6 cellular contexts compared by ENCODE assay signal in genomic region chr12:6870304-6870703, GRCh38. TPM values are rescaled to one million over a fixed set of nuclear protein-coding genes. Genes with fewer than 3 reads are reported as not detected.
A peak's percentile ranks its signal among the peaks of the same experiment; 100 is the strongest.
DNase-seq lines count a peak whose midpoint lies in the region; ATAC-seq, FAIRE-seq and TF ChIP-seq lines count a peak whose summit lies in the region.
"Not testable (repeated sequence)": the region's sequence is repeated elsewhere in the genome, so short reads cannot be mapped to it uniquely, and the experiment has no call there.

No MANE protein-coding gene starts in this region.

- intact Hi-C loops in Calu3 (cut with micrococcal nuclease; ENCODE audit: unreplicated experiment); activated CD8-positive, alpha-beta T cell treated with anti-CD3 and anti-CD28 coated beads for 36 hours (cut with micrococcal nuclease); GM12878 (cut with micrococcal nuclease; ENCODE audit: unreplicated experiment): not testable (repeated sequence)
- intact Hi-C loops in OCI-LY7 (cut with micrococcal nuclease; ENCODE audit: unreplicated experiment), result loop anchor here (5.0 kb wide), 3 partner anchors 92 to 322 kb away; partner anchors contain the start of gene C1RL

- peak overlapping the region; percentile 89 for H3K27ac Mint-ChIP-seq in Calu3 (ENCODE audit: unreplicated experiment)
- H3K27ac Mint-ChIP-seq in activated CD8-positive, alpha-beta T cell treated with anti-CD3 and anti-CD28 coated beads for 36 hours, result peak overlapping the region; percentile 89
- H3K27ac Mint-ChIP-seq in stimulated activated naive CD8-positive, alpha-beta T cell treated with anti-CD3 and anti-CD28 coated beads, Interleukin-15, Interleukin-2, amounts not matched to agents 100 ng/mL and 50 ng/mL, for 24 hours, result peak overlapping the region; percentile 93

- peak overlapping the region; percentile 88 for H3K4me3 Mint-ChIP-seq in Calu3 (ENCODE audit: low read depth, unreplicated experiment)
- H3K4me3 Mint-ChIP-seq in activated CD8-positive, alpha-beta T cell treated with anti-CD3 and anti-CD28 coated beads for 36 hours, result peak overlapping the region; percentile 91
- peak overlapping the region; percentile 94 for H3K4me3 Mint-ChIP-seq in stimulated activated naive CD8-positive, alpha-beta T cell treated with anti-CD3 and anti-CD28 coated beads, Interleukin-15, Interleukin-2, amounts not matched to agents 100 ng/mL and 50 ng/mL, for 24 hours

- H3K36me3 ChIP-seq in OCI-LY7 (ENCODE audit: insufficient read depth, low read length) (peaks cover 54% of the 10 kb centered on the region), GM12878 (ENCODE audit: control insufficient read depth in 2 of 2, insufficient read depth in 2 of 2, low read length in 1 of 2) (peaks cover 19 to 23% of the 10 kb centered on the region in 2 experiments), cardiac muscle cell (peaks cover 22% of the 10 kb centered on the region)

- H2AFZ ChIP-seq in OCI-LY7 (ENCODE audit: low read length); GM12878 (ENCODE audit: control insufficient read depth, low read depth, low read length): not testable (repeated sequence)

- not testable (repeated sequence) for H3K9ac ChIP-seq in GM12878 (ENCODE audit: control insufficient read depth, insufficient read depth, low read length)

- H3K4me2 ChIP-seq in OCI-LY7 (ENCODE audit: low read length) (peak overlapping the region; percentile 100; the same call in 1 of the 2 replicates), GM12878 (ENCODE audit: control insufficient read depth, insufficient read depth) (peak overlapping the region; percentile 0; the same call in 1 of the 2 replicates)

- H3K4me1 ChIP-seq in OCI-LY7 (ENCODE audit: insufficient read depth, low read length, poor library complexity, severe bottlenecking) (peaks cover 59% of the 10 kb centered on the region), GM12878 (ENCODE audit: control insufficient read depth, insufficient read depth, low read length) (peaks cover 35% of the 10 kb centered on the region), cardiac muscle cell (ENCODE audit: low read depth) (peaks cover 12% of the 10 kb centered on the region)

- not testable (repeated sequence) for H3K27me3 Mint-ChIP-seq in Calu3 (ENCODE audit: unreplicated experiment); activated CD8-positive, alpha-beta T cell treated with anti-CD3 and anti-CD28 coated beads for 36 hours; stimulated activated naive CD8-positive, alpha-beta T cell treated with anti-CD3 and anti-CD28 coated beads, Interleukin-15, Interleukin-2, amounts not matched to agents 100 ng/mL and 50 ng/mL, for 24 hours

- H3K9me2 ChIP-seq in OCI-LY7 (ENCODE audit: insufficient read depth, low read length), result not testable (repeated sequence)

- H3K4me1 Mint-ChIP-seq in Calu3 (ENCODE audit: low read depth, unreplicated experiment), result peaks cover 43% of the 10 kb centered on the region
- peaks cover 63% of the 10 kb centered on the region for H3K4me1 Mint-ChIP-seq in activated CD8-positive, alpha-beta T cell treated with anti-CD3 and anti-CD28 coated beads for 36 hours (ENCODE audit: low read depth)
- H3K4me1 Mint-ChIP-seq in stimulated activated naive CD8-positive, alpha-beta T cell treated with anti-CD3 and anti-CD28 coated beads, Interleukin-15, Interleukin-2, amounts not matched to agents 100 ng/mL and 50 ng/mL, for 24 hours (ENCODE audit: low read depth), result peaks cover 70% of the 10 kb centered on the region

- TF ChIP-seq EP300 in GM12878 (IDR thresholded peaks at IDR 0.05; ENCODE audit: borderline replicate concordance in 1 of 2, control insufficient read depth in 1 of 2, low read depth in 2 of 2, low read length in 2 of 2), result not testable (repeated sequence)

- H3K36me3 Mint-ChIP-seq in Calu3 (ENCODE audit: insufficient read depth, unreplicated experiment), result peaks cover 87% of the 10 kb centered on the region
- peaks cover 69% of the 10 kb centered on the region for H3K36me3 Mint-ChIP-seq in activated CD8-positive, alpha-beta T cell treated with anti-CD3 and anti-CD28 coated beads for 36 hours (ENCODE audit: low read depth)
- peaks cover 67% of the 10 kb centered on the region for H3K36me3 Mint-ChIP-seq in stimulated activated naive CD8-positive, alpha-beta T cell treated with anti-CD3 and anti-CD28 coated beads, Interleukin-15, Interleukin-2, amounts not matched to agents 100 ng/mL and 50 ng/mL, for 24 hours (ENCODE audit: low read depth)

- H4K20me1 ChIP-seq in OCI-LY7 (ENCODE audit: insufficient read depth, low read length), result 0 out of 2 replicates have a peak, but pooled peaks cover 10% of the 10 kb centered on the region
- H4K20me1 ChIP-seq in GM12878 (ENCODE audit: control insufficient read depth, insufficient read depth), result peaks cover 16% of the 10 kb centered on the region

- TSS peak; percentile 53 for BruUV-seq in Calu3 (replicated peaks; lab: Mats Ljungman, UMichigan)
- TSS peak; percentile 89 for BruUV-seq in OCI-LY7 (replicated peaks; lab: Mats Ljungman, UMichigan)
- BruUV-seq in GM12878 (replicated peaks; lab: Mats Ljungman, UMichigan), result TSS peak; percentile 70

- not testable (repeated sequence) for TF ChIP-seq RAD21 in GM12878 (IDR thresholded peaks at IDR 0.05; ENCODE audit: insufficient read depth, low read depth, low read length)

- H3K4me3 ChIP-seq in OCI-LY7 (ENCODE audit: low read depth, low read length, poor library complexity, severe bottlenecking); cardiac muscle cell: not testable (repeated sequence)
- peak overlapping the region; percentile 35; the same call in 1 of the 2 replicates for H3K4me3 ChIP-seq in GM12878

- in situ Hi-C loops in GM12878 (cut with MboI), result not testable (repeated sequence)

- TF ChIP-seq CTCF in Calu3 (IDR thresholded peaks at IDR 0.05; ENCODE audit: unreplicated experiment); OCI-LY7 (conservative IDR thresholded peaks at IDR 0.05; ENCODE audit: low read length); activated CD8-positive, alpha-beta T cell treated with anti-CD3 and anti-CD28 coated beads for 36 hours (IDR thresholded peaks at IDR 0.05); GM12878 (IDR thresholded peaks at IDR 0.05 in 2 of 3, conservative IDR thresholded peaks at IDR 0.05 in 1 of 3; ENCODE audit: control insufficient read depth in 2 of 3, extremely low read depth in 1 of 3, insufficient read depth in 1 of 3, low read depth in 3 of 3, low read length in 3 of 3); cardiac muscle cell (IDR thresholded peaks at IDR 0.05; ENCODE audit: low read depth, low read length): not testable (repeated sequence)

- SMC1A ChIA-PET in GM12878 (lab: Charles Lee; ENCODE audit: uncharacterized antibody, unreplicated experiment), result interaction anchor here (0.7 to 1.6 kb wide), 4 partner anchors 11 to 89 kb away, joined by 3 read pairs; partner anchors contain the start of genes C12orf57 and RNU7-1

- 69% methylated on average over 4 of the region's 4 CpGs for WGBS in GM12878 (ENCODE audit: insufficient coverage, insufficient replicate concordance, low lambda C conversion rate, missing lambda C conversion rate)

- H3K27ac ChIP-seq in OCI-LY7 (ENCODE audit: low read depth, low read length, poor library complexity, severe bottlenecking) (peak overlapping the region; percentile 60), cardiac muscle cell (peak overlapping the region; percentile 21)
- not testable (repeated sequence) for H3K27ac ChIP-seq in GM12878 (ENCODE audit: control insufficient read depth, insufficient read depth)

- H3K79me2 ChIP-seq in OCI-LY7 (ENCODE audit: insufficient read depth, low read depth, low read length) (peaks cover 22% of the 10 kb centered on the region; the same call in 1 of the 2 replicates), GM12878 (ENCODE audit: control insufficient read depth, insufficient read depth, low read length) (peaks cover 42% of the 10 kb centered on the region)

- RAD21 ChIA-PET in GM12878 (lab: Charles Lee; ENCODE audit: unreplicated experiment), result interaction anchor here (1.6 to 5.6 kb wide), 3 partner anchors 17 to 32 kb away, joined by 4 to 42 read pairs (median 37); partner anchors contain the start of genes CDCA3 and USP5

- POLR2A ChIA-PET in OCI-LY7 (lab: Charles Lee) (interaction anchor here (0.6 to 2.0 kb wide), 3 partner anchors 12 to 209 kb away, joined by 3 to 7 read pairs (median 4); no protein-coding TSS in a partner anchor), GM12878 (lab: Charles Lee) (interaction anchor here (3.8 to 5.0 kb wide), 2 partner anchors 17 to 21 kb away, joined by 21 to 52 read pairs; partner anchors contain the start of genes CDCA3 and USP5)
- POLR2A ChIA-PET in activated CD8-positive, alpha-beta T cell treated with anti-CD3 and anti-CD28 coated beads for 36 hours (lab: Charles Lee), result interaction anchor here (0.5 to 13.0 kb wide), 8 partner anchors 11 to 1215 kb away, joined by 3 to 218 read pairs (median 8); partner anchors contain the start of genes C12orf57, CDCA3, MLF2 and RNU7-1

- not testable (repeated sequence) for H3K9me3 ChIP-seq in OCI-LY7 (ENCODE audit: low read length); GM12878 (replicated peaks; ENCODE audit: control insufficient read depth, insufficient read depth, low read length); cardiac muscle cell (ENCODE audit: low read depth)

- not testable (repeated sequence) for DNase-seq in Calu3; OCI-LY7 (ENCODE audit: low spot score); activated CD8-positive, alpha-beta T cell treated with anti-CD3 and anti-CD28 coated beads for 36 hours; GM12878 (ENCODE audit: low read depth, low spot score); cardiac muscle cell (ENCODE audit: low read depth in 1 of 2, low spot score in 1 of 2)

- FAIRE-seq in GM12878 (lab: Jason Lieb, UNC), result not testable (repeated sequence)

- H3K27me3 ChIP-seq in GM12878 (replicated peaks in 1 of 2; ENCODE audit: control insufficient read depth in 2 of 2, insufficient read depth in 2 of 2, low read length in 1 of 2); cardiac muscle cell: not testable (repeated sequence)

- 0 out of 2 replicates have a peak, but pooled peaks have one; percentile 31 for TF ChIP-seq POLR2A in GM12878 (IDR thresholded peaks at IDR 0.05; ENCODE audit: low read depth, low read length)

- H3K9me3 Mint-ChIP-seq in Calu3 (ENCODE audit: low read depth, unreplicated experiment); activated CD8-positive, alpha-beta T cell treated with anti-CD3 and anti-CD28 coated beads for 36 hours; stimulated activated naive CD8-positive, alpha-beta T cell treated with anti-CD3 and anti-CD28 coated beads, Interleukin-15, Interleukin-2, amounts not matched to agents 100 ng/mL and 50 ng/mL, for 24 hours: not testable (repeated sequence)

- not testable (repeated sequence) for ATAC-seq in activated CD8-positive, alpha-beta T cell treated with anti-CD3 and anti-CD28 coated beads for 36 hours; GM12878

- CTCF ChIA-PET in Calu3 (lab: Charles Lee) (interaction anchor here (1.7 to 3.1 kb wide), 3 partner anchors 21 to 55 kb away, joined by 22 to 31 read pairs (median 24); no protein-coding TSS in a partner anchor), GM12878 (lab: Yijun Ruan, JAX) (interaction anchor here (0.7 to 9.5 kb wide), 13 partner anchors 11 to 242 kb away, joined by 3 to 173 read pairs (median 12); partner anchors contain the start of genes C12orf57, C1RL, CDCA3 and RNU7-1)
- CTCF ChIA-PET in OCI-LY7 (lab: Charles Lee; ENCODE audit: unreplicated experiment), result not testable (repeated sequence)
- CTCF ChIA-PET in activated CD8-positive, alpha-beta T cell treated with anti-CD3 and anti-CD28 coated beads for 36 hours (lab: Charles Lee), result interaction anchor here (1.0 to 9.5 kb wide), 15 partner anchors 9 to 239 kb away, joined by 3 to 124 read pairs (median 4); partner anchors contain the start of genes C1RL, CDCA3, ENO2 and MLF2

RNA-seq across cellular contexts. Expression of gene SPSB2, which starts 2.8 kb away (rescaled TPM):
- total RNA-seq in Calu3 (2022), result 18.0 and 21.5 TPM in 2 replicates
- 7.8 and 8.3 TPM in 2 replicates for total RNA-seq in OCI-LY7 (2014; rRNA removed; shearing (Covaris generic))
- total RNA-seq in OCI-LY7 (2022), result 8.5 and 10.8 TPM in 2 replicates
- 1 to 10 TPM; 2.2 to 2.6 TPM for total RNA-seq in activated CD8-positive, alpha-beta T cell treated with anti-CD3 and anti-CD28 coated beads for 36 hours
- 0.34 and 0.52 TPM in 2 replicates for total RNA-seq in GM12878 (2013; cell fraction: nucleolus; rRNA removed)
- total RNA-seq in GM12878 (2014; rRNA removed), result 4.2 and 5.6 TPM in 2 replicates
- total RNA-seq in GM12878 (2014; rRNA removed; fragmentation: Illumina TruSeq; extraction: Trizol), result 1.8 and 2.0 TPM in 2 replicates
- total RNA-seq in GM12878 (2021), result 3.4 and 3.9 TPM in 2 replicates
- polyA plus RNA-seq in GM12878 (2011; ENCODE audit: low read depth), result 0.56 TPM
- 0.29 and 0.58 TPM in 2 replicates for polyA plus RNA-seq in GM12878 (2011; rRNA removed)
- polyA plus RNA-seq in GM12878 (2011; cell fraction: cytosol; rRNA removed), result 0.87 and 1.3 TPM in 2 replicates
- 1.1 and 1.2 TPM in 2 replicates for polyA plus RNA-seq in GM12878 (2011; cell fraction: nucleus; rRNA removed)
- polyA plus RNA-seq in GM12878 (2012), result 2.0 and 2.2 TPM in 2 replicates
- 0.24 and 0.56 TPM in 2 replicates for polyA plus RNA-seq in GM12878 (2014; fragmentation: Illumina TruSeq; extraction: Trizol)
- polyA plus RNA-seq in GM12878 (2014; fragmentation: Nextera tagmentation; extraction: Ambion mirVana), result under 1 TPM; 0.08 to 0.24 TPM
- polyA plus RNA-seq in GM12878 (2014; rRNA removed), result 4.9 and 5.6 TPM in 2 replicates
- polyA plus RNA-seq in GM12878 (2016; fragmentation: Nextera tagmentation; extraction: Ambion mirVana), result 1 to 10 TPM; 4.7 to 5.3 TPM
- polyA minus RNA-seq in GM12878 (2011; rRNA and poly(A)+ RNA removed), result 0.21 and 0.22 TPM in 2 replicates
- 0.94 TPM in 1 of 2 replicates, not detected in the other for polyA minus RNA-seq in GM12878 (2011; cell fraction: cytosol; rRNA and poly(A)+ RNA removed)
- polyA minus RNA-seq in GM12878 (2011; cell fraction: nucleus; rRNA and poly(A)+ RNA removed), result 0.73 and 1.1 TPM in 2 replicates
- total RNA-seq in cardiac muscle cell, result 11.6 and 12.3 TPM in 2 replicates
- 13.5 and 15.6 TPM in 2 replicates for polyA plus RNA-seq in cardiac muscle cell

RNA-seq across cellular contexts. Expression of gene TPI1, which starts 3.0 kb away (rescaled TPM):
- total RNA-seq in Calu3 (2022) (608 and 639 TPM in 2 replicates), OCI-LY7 (2022) (519 and 801 TPM in 2 replicates), GM12878 (2014; rRNA removed) (1,631 and 1,672 TPM in 2 replicates), GM12878 (2014; rRNA removed; fragmentation: Illumina TruSeq; extraction: Trizol) (1,031 and 1,059 TPM in 2 replicates), GM12878 (2021) (916 and 925 TPM in 2 replicates), cardiac muscle cell (1,963 and 2,650 TPM in 2 replicates)
- total RNA-seq in OCI-LY7 (2014; rRNA removed; shearing (Covaris generic)), result 596 and 608 TPM in 2 replicates
- total RNA-seq in activated CD8-positive, alpha-beta T cell treated with anti-CD3 and anti-CD28 coated beads for 36 hours, result 1,000 to 10,000 TPM; 1,714 to 1,776 TPM
- 241 and 245 TPM in 2 replicates for total RNA-seq in GM12878 (2013; cell fraction: nucleolus; rRNA removed)
- 983 TPM for polyA plus RNA-seq in GM12878 (2011; ENCODE audit: low read depth)
- polyA plus RNA-seq in GM12878 (2011; rRNA removed) (2,490 and 3,306 TPM in 2 replicates), GM12878 (2014; fragmentation: Illumina TruSeq; extraction: Trizol) (1,383 and 1,555 TPM in 2 replicates), GM12878 (2014; fragmentation: Nextera tagmentation; extraction: Ambion mirVana) (1,000 to 10,000 TPM; 5,044 to 7,349 TPM), GM12878 (2014; rRNA removed) (993 and 1,045 TPM in 2 replicates), GM12878 (2016; fragmentation: Nextera tagmentation; extraction: Ambion mirVana) (1,000 to 10,000 TPM; 1,723 to 1,836 TPM), cardiac muscle cell (3,554 and 4,448 TPM in 2 replicates)
- polyA plus RNA-seq in GM12878 (2011; cell fraction: cytosol; rRNA removed), result 4,014 and 4,139 TPM in 2 replicates
- polyA plus RNA-seq in GM12878 (2011; cell fraction: nucleus; rRNA removed), result 1,795 and 2,574 TPM in 2 replicates
- polyA plus RNA-seq in GM12878 (2012), result 950 and 1,245 TPM in 2 replicates
- polyA minus RNA-seq in GM12878 (2011; rRNA and poly(A)+ RNA removed), result 2,164 and 3,065 TPM in 2 replicates
- 419 and 459 TPM in 2 replicates for polyA minus RNA-seq in GM12878 (2011; cell fraction: cytosol; rRNA and poly(A)+ RNA removed)
- polyA minus RNA-seq in GM12878 (2011; cell fraction: nucleus; rRNA and poly(A)+ RNA removed), result 411 and 481 TPM in 2 replicates

RNA-seq across cellular contexts. Expression of gene USP5, which starts 18.4 kb away (rescaled TPM):
- total RNA-seq in Calu3 (2022) (126 and 128 TPM in 2 replicates), OCI-LY7 (2022) (112 and 129 TPM in 2 replicates), GM12878 (2014; rRNA removed) (76.5 and 80.4 TPM in 2 replicates), GM12878 (2014; rRNA removed; fragmentation: Illumina TruSeq; extraction: Trizol) (49.5 and 51.2 TPM in 2 replicates), GM12878 (2021) (124 and 135 TPM in 2 replicates), cardiac muscle cell (145 and 150 TPM in 2 replicates)
- total RNA-seq in OCI-LY7 (2014; rRNA removed; shearing (Covaris generic)), result 65.9 and 70.4 TPM in 2 replicates
- 100 to 1,000 TPM; 109 to 112 TPM for total RNA-seq in activated CD8-positive, alpha-beta T cell treated with anti-CD3 and anti-CD28 coated beads for 36 hours
- 29.4 and 32.9 TPM in 2 replicates for total RNA-seq in GM12878 (2013; cell fraction: nucleolus; rRNA removed)
- polyA plus RNA-seq in GM12878 (2011; ENCODE audit: low read depth), result 20.1 TPM
- polyA plus RNA-seq in GM12878 (2011; rRNA removed) (32.5 and 68.4 TPM in 2 replicates), GM12878 (2014; fragmentation: Illumina TruSeq; extraction: Trizol) (33.9 and 87.5 TPM in 2 replicates), GM12878 (2014; fragmentation: Nextera tagmentation; extraction: Ambion mirVana) (1 to 10 TPM; 2.5 to 5.2 TPM), GM12878 (2014; rRNA removed) (68.9 and 77.6 TPM in 2 replicates), GM12878 (2016; fragmentation: Nextera tagmentation; extraction: Ambion mirVana) (100 to 1,000 TPM; 110 to 112 TPM), cardiac muscle cell (156 TPM in 2 replicates)
- 69.1 and 92.3 TPM in 2 replicates for polyA plus RNA-seq in GM12878 (2011; cell fraction: cytosol; rRNA removed)
- polyA plus RNA-seq in GM12878 (2011; cell fraction: nucleus; rRNA removed), result 159 and 187 TPM in 2 replicates
- polyA plus RNA-seq in GM12878 (2012), result 40.8 and 41.4 TPM in 2 replicates
- polyA minus RNA-seq in GM12878 (2011; rRNA and poly(A)+ RNA removed), result 97.6 and 110 TPM in 2 replicates
- polyA minus RNA-seq in GM12878 (2011; cell fraction: cytosol; rRNA and poly(A)+ RNA removed), result 31.0 and 39.1 TPM in 2 replicates
- polyA minus RNA-seq in GM12878 (2011; cell fraction: nucleus; rRNA and poly(A)+ RNA removed), result 25.4 and 49.1 TPM in 2 replicates

RNA-seq across cellular contexts. Expression of gene CDCA3, which starts 19.2 kb away (rescaled TPM):
- total RNA-seq in Calu3 (2022), result 47.9 and 57.1 TPM in 2 replicates
- 160 and 222 TPM in 2 replicates for total RNA-seq in OCI-LY7 (2014; rRNA removed; shearing (Covaris generic))
- total RNA-seq in OCI-LY7 (2022), result 151 and 161 TPM in 2 replicates
- 10 to 100 TPM; 74.6 to 83.8 TPM for total RNA-seq in activated CD8-positive, alpha-beta T cell treated with anti-CD3 and anti-CD28 coated beads for 36 hours
- 43.5 and 44.8 TPM in 2 replicates for total RNA-seq in GM12878 (2013; cell fraction: nucleolus; rRNA removed)
- 112 and 117 TPM in 2 replicates for total RNA-seq in GM12878 (2014; rRNA removed)
- 69.1 and 70.8 TPM in 2 replicates for total RNA-seq in GM12878 (2014; rRNA removed; fragmentation: Illumina TruSeq; extraction: Trizol)
- total RNA-seq in GM12878 (2021), result 68.6 and 72.7 TPM in 2 replicates
- 16.7 TPM for polyA plus RNA-seq in GM12878 (2011; ENCODE audit: low read depth)
- polyA plus RNA-seq in GM12878 (2011; rRNA removed), result 70.1 and 82.6 TPM in 2 replicates
- polyA plus RNA-seq in GM12878 (2011; cell fraction: cytosol; rRNA removed), result 116 and 142 TPM in 2 replicates
- polyA plus RNA-seq in GM12878 (2011; cell fraction: nucleus; rRNA removed), result 188 and 221 TPM in 2 replicates
- polyA plus RNA-seq in GM12878 (2012), result 34.8 and 49.7 TPM in 2 replicates
- polyA plus RNA-seq in GM12878 (2014; fragmentation: Illumina TruSeq; extraction: Trizol), result 103 and 113 TPM in 2 replicates
- 10 to 100 TPM; 34.5 to 47.3 TPM for polyA plus RNA-seq in GM12878 (2014; fragmentation: Nextera tagmentation; extraction: Ambion mirVana)
- 138 and 148 TPM in 2 replicates for polyA plus RNA-seq in GM12878 (2014; rRNA removed)
- polyA plus RNA-seq in GM12878 (2016; fragmentation: Nextera tagmentation; extraction: Ambion mirVana), result 100 to 1,000 TPM; 131 to 132 TPM
- 43.1 and 77.0 TPM in 2 replicates for polyA minus RNA-seq in GM12878 (2011; rRNA and poly(A)+ RNA removed)
- polyA minus RNA-seq in GM12878 (2011; cell fraction: cytosol; rRNA and poly(A)+ RNA removed), result 37.1 and 52.8 TPM in 2 replicates
- polyA minus RNA-seq in GM12878 (2011; cell fraction: nucleus; rRNA and poly(A)+ RNA removed), result 58.0 and 75.9 TPM in 2 replicates
- total RNA-seq in cardiac muscle cell, result 11.5 and 42.8 TPM in 2 replicates
- polyA plus RNA-seq in cardiac muscle cell, result 10.4 and 84.9 TPM in 2 replicates

RNA-seq across cellular contexts. Expression of gene GNB3, which starts 29.6 kb away (rescaled TPM):
- total RNA-seq in Calu3 (2022) (not detected in 2 replicates), OCI-LY7 (2022) (20.4 and 23.7 TPM in 2 replicates), GM12878 (2014; rRNA removed) (0.23 and 0.33 TPM in 2 replicates), GM12878 (2014; rRNA removed; fragmentation: Illumina TruSeq; extraction: Trizol) (0.23 and 0.58 TPM in 2 replicates), GM12878 (2021) (0.16 and 0.46 TPM in 2 replicates), cardiac muscle cell (3.0 and 5.2 TPM in 2 replicates)
- 3.6 and 5.0 TPM in 2 replicates for total RNA-seq in OCI-LY7 (2014; rRNA removed; shearing (Covaris generic))
- total RNA-seq in activated CD8-positive, alpha-beta T cell treated with anti-CD3 and anti-CD28 coated beads for 36 hours, result 1 to 10 TPM in 1 of 2 experiments, under 1 TPM in 1; 0.50 to 1.1 TPM
- total RNA-seq in GM12878 (2013; cell fraction: nucleolus; rRNA removed), result not detected in 2 replicates
- 0.76 TPM for polyA plus RNA-seq in GM12878 (2011; ENCODE audit: low read depth)
- polyA plus RNA-seq in GM12878 (2011; rRNA removed) (0.05 and 0.12 TPM in 2 replicates), GM12878 (2014; fragmentation: Illumina TruSeq; extraction: Trizol) (0.16 and 0.38 TPM in 2 replicates), GM12878 (2014; fragmentation: Nextera tagmentation; extraction: Ambion mirVana) (under 1 TPM; 0.18 to 0.24 TPM), GM12878 (2014; rRNA removed) (0.46 and 0.55 TPM in 2 replicates), GM12878 (2016; fragmentation: Nextera tagmentation; extraction: Ambion mirVana) (1 to 10 TPM in 1 of 2 experiments, under 1 TPM in 1; 0.33 to 1.1 TPM), cardiac muscle cell (1.7 and 2.1 TPM in 2 replicates)
- polyA plus RNA-seq in GM12878 (2011; cell fraction: cytosol; rRNA removed), result 0.12 and 0.20 TPM in 2 replicates
- 0.37 and 0.41 TPM in 2 replicates for polyA plus RNA-seq in GM12878 (2011; cell fraction: nucleus; rRNA removed)
- 1.5 and 1.6 TPM in 2 replicates for polyA plus RNA-seq in GM12878 (2012)
- polyA minus RNA-seq in GM12878 (2011; rRNA and poly(A)+ RNA removed), result not detected in 2 replicates
- polyA minus RNA-seq in GM12878 (2011; cell fraction: cytosol; rRNA and poly(A)+ RNA removed), result not detected in 2 replicates
- polyA minus RNA-seq in GM12878 (2011; cell fraction: nucleus; rRNA and poly(A)+ RNA removed), result not detected in 2 replicates
